28 cellular contexts compared by ENCODE assay signal in genomic region chr18:78635093-78635800, GRCh38.
"Had no signal": no experiment of that assay in that cellular context is flagged by ENCODE, and none has a peak within 500 bp of the region (broad histone marks: within the 10 kb centered on the region; RNA-seq: fewer than 3 reads in every experiment).

No MANE protein-coding gene starts in this region.

- H3K27ac ChIP-seq: ascending aorta, breast epithelium, cardiac muscle cell, coronary artery, dorsolateral prefrontal cortex, esophagus muscularis mucosa, foreskin keratinocyte, gastrocnemius medialis had no signal

- H3K36me3 ChIP-seq: ascending aorta, breast epithelium, cardiac muscle cell, esophagus muscularis mucosa, gastrocnemius medialis had no signal

- H3K9me3 ChIP-seq: ascending aorta, gastrocnemius medialis had no signal

- ATAC-seq: activated naive CD4-positive, alpha-beta T cell treated with anti-CD3 and anti-CD28 coated beads, Interleukin-2, amount 50 U/mL, for 72 hours; activated T-cell treated with anti-CD3 and anti-CD28 coated beads, Interleukin-2, amount 50 U/mL, for 72 hours; foreskin keratinocyte; gastrocnemius medialis; WTC11 had no signal

- H3K4me3 ChIP-seq: ascending aorta, breast epithelium, cardiac muscle cell, coronary artery, dorsolateral prefrontal cortex, esophagus muscularis mucosa, gastrocnemius medialis had no signal

- H3K4me1 ChIP-seq: ascending aorta, breast epithelium, esophagus muscularis mucosa, foreskin keratinocyte, gastrocnemius medialis had no signal

- DNase-seq: activated CD4-positive, alpha-beta memory T cell treated with anti-CD3 and anti-CD28 coated beads, Interleukin-2, amount 10 ng/mL, durations not matched to agents 7 days and 5 days; activated CD4-positive, alpha-beta T cell treated with anti-CD3 and anti-CD28 coated beads for 1 hour; activated CD4-positive, alpha-beta T cell treated with anti-CD3 and anti-CD28 coated beads for 4 hours; activated CD4-positive, alpha-beta T cell treated with anti-CD3 and anti-CD28 coated beads, Interleukin-2, amount 10 ng/mL, durations not matched to agents 7 days and 5 days; activated CD4-positive, alpha-beta T cell treated with anti-CD3 and anti-CD28 coated beads, Interleukin-2, amount 50 U/mL, for 4 hours; activated CD8-positive, alpha-beta memory T cell treated with anti-CD3 and anti-CD28 coated beads, Interleukin-2, amount 50 U/mL, for 48 hours; activated gamma-delta T cell; activated naive CD4-positive, alpha-beta T cell; activated naive CD4-positive, alpha-beta T cell treated with anti-CD3 and anti-CD28 coated beads, Interleukin-2, amount 10 ng/mL, durations not matched to agents 7 days and 5 days; activated naive CD8-positive, alpha-beta T cell treated with anti-CD3 and anti-CD28 coated beads, Interleukin-2, amount 10 ng/mL, durations not matched to agents 7 days and 5 days; activated T-cell treated with anti-CD3 and anti-CD28 coated beads for 4 hours; activated T-cell treated with anti-CD3 and anti-CD28 coated beads, Interleukin-2, amount 50 U/mL, for 24 hours; activated T-cell treated with anti-CD3 and anti-CD28 coated beads, Interleukin-2, amount 50 U/mL, for 72 hours; dorsolateral prefrontal cortex; effector memory CD4-positive, alpha-beta T cell; endodermal cell; erythroblast; foreskin keratinocyte; gastrocnemius medialis; glutamatergic neuron; T-helper 2 cell had no signal

- H3K27me3 ChIP-seq: ascending aorta, cardiac muscle cell, dorsolateral prefrontal cortex, esophagus muscularis mucosa, foreskin keratinocyte, gastrocnemius medialis had no signal
